In the genomic region with DNA sequence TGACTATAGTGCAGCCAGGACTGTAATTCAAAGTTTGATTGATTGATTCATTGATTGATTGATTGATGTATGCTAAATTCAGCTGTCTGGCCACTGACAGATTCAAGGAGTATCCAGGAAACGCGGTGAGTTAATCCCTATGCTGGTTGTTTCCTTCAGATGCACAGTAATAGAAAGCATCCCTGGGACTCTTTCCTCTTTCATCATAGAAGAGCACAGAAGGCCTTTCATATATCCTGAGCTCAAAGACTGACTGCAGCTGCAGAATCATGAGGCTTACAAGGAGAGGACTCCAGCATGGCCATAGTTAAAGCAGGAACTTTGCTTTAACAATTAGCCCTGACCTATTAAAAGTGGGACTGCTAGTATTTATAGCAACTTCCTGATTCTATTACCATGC, we compare ENCODE assay signal across 1 cellular context.
TF ChIP-seq lines count a peak whose summit lies in the region.

No MANE protein-coding gene starts in this region.

TF ChIP-seq in neural cell, 6 proteins besides CTCF, POLR2A, EP300 and RAD21 (continued from another document):
- no peak for TF ChIP-seq EZH2 (IDR thresholded peaks at IDR 0.05; ENCODE audit: borderline replicate concordance, insufficient read depth, low read length, poor library complexity, severe bottlenecking)
- TF ChIP-seq SMC3 (conservative IDR thresholded peaks at IDR 0.05; ENCODE audit: poor library complexity), result no peak
- TF ChIP-seq TAF1 (IDR thresholded peaks at IDR 0.05; ENCODE audit: low read depth), result no peak
TF ChIP-seq in neural cell: peak in this region for 0.
